Comparison of ENCODE assay signal across 1 cellular context in genomic region chr5:111779260-111780254, GRCh38.
TF ChIP-seq lines count a peak whose summit lies in the region.

No MANE protein-coding gene starts in this region.

TF ChIP-seq in GM23338, 12 proteins besides CTCF, POLR2A, EP300 and RAD21 (continued from another document):
- TF ChIP-seq ZNF462 (CRISPR knock-in tag; IDR thresholded peaks at IDR 0.05), result no peak
- TF ChIP-seq, protein P1, sequence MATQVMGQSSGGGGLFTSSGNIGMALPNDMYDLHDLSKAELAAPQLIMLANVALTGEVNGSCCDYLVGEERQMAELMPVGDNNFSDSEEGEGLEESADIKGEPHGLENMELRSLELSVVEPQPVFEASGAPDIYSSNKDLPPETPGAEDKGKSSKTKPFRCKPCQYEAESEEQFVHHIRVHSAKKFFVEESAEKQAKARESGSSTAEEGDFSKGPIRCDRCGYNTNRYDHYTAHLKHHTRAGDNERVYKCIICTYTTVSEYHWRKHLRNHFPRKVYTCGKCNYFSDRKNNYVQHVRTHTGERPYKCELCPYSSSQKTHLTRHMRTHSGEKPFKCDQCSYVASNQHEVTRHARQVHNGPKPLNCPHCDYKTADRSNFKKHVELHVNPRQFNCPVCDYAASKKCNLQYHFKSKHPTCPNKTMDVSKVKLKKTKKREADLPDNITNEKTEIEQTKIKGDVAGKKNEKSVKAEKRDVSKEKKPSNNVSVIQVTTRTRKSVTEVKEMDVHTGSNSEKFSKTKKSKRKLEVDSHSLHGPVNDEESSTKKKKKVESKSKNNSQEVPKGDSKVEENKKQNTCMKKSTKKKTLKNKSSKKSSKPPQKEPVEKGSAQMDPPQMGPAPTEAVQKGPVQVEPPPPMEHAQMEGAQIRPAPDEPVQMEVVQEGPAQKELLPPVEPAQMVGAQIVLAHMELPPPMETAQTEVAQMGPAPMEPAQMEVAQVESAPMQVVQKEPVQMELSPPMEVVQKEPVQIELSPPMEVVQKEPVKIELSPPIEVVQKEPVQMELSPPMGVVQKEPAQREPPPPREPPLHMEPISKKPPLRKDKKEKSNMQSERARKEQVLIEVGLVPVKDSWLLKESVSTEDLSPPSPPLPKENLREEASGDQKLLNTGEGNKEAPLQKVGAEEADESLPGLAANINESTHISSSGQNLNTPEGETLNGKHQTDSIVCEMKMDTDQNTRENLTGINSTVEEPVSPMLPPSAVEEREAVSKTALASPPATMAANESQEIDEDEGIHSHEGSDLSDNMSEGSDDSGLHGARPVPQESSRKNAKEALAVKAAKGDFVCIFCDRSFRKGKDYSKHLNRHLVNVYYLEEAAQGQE (IDR thresholded peaks at IDR 0.05; ENCODE audit: unreplicated experiment), result no peak
- TF ChIP-seq POLR2AphosphoS5 (IDR thresholded peaks at IDR 0.05; ENCODE audit: low read depth), result no peak
- no peak for TF ChIP-seq ZNF114 (CRISPR knock-in tag; IDR thresholded peaks at IDR 0.05)
